ENCODE assay signal across 8 cellular contexts in the genomic region with DNA sequence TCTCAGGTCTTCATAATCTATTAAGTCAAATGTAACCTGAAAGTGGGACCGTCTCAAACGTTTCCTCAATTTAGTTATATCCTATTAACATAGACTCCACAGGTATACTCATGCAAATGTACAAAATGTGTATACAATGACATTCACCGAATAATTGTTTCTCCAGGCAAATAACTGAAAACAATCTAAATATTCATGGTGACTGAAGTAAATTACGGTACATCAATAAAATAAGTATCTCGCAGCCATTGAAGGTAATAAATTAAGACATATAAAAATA. TPM values are rescaled to one million over a fixed set of nuclear protein-coding genes. Genes with fewer than 3 reads are reported as not detected.
DNase-seq lines count a peak whose midpoint lies in the region; ATAC-seq and FAIRE-seq lines count a peak whose summit lies in the region.

No MANE protein-coding gene starts in this region.

- H3K9me3 ChIP-seq in HUES64 (ENCODE audit: insufficient read depth, low read depth, low read length) (no peaks in the 10 kb centered on the region), muscle layer of duodenum (ENCODE audit: control insufficient read depth in 1 of 2, low read length in 2 of 2) (no peaks in the 10 kb centered on the region)

- no peaks in the 10 kb centered on the region for H3K27me3 Mint-ChIP-seq in central memory CD8-positive, alpha-beta T cell

- WGBS in HUES64: 0% methylated on average over 2 of the region's 5 CpGs

- H3K27ac ChIP-seq in ACC112 (ENCODE audit: low read depth, low read length) (peak overlapping the region; percentile 69), HUES64 (ENCODE audit: low read depth, low read length) (peak overlapping the region; percentile 94), muscle layer of duodenum (ENCODE audit: low read length) (peak overlapping the region; percentile 79)

- peak overlapping the region; percentile 99 for H3K9ac ChIP-seq in HUES64 (ENCODE audit: low read depth, low read length)

- no peaks in the 10 kb centered on the region for H3K27me3 ChIP-seq in ACC112 (ENCODE audit: insufficient read depth, low read length)
- no peaks in the 10 kb centered on the region for H3K27me3 ChIP-seq in HUES64 (ENCODE audit: insufficient read depth, low read length)
- no peaks in the 10 kb centered on the region for H3K27me3 ChIP-seq in muscle layer of duodenum (ENCODE audit: low read depth, low read length)

- peaks cover 31% of the 10 kb centered on the region for H3K36me3 Mint-ChIP-seq in central memory CD8-positive, alpha-beta T cell (ENCODE audit: insufficient read depth)

- no peak for FAIRE-seq in frontal cortex (lab: Jason Lieb, UNC)

- peaks cover 40% of the 10 kb centered on the region for H3K4me1 Mint-ChIP-seq in central memory CD8-positive, alpha-beta T cell

- DNase-seq in central memory CD8-positive, alpha-beta T cell (ENCODE audit: low spot score in 2 of 2): no peak
- no peak for DNase-seq in frontal cortex (ENCODE audit: low spot score in 2 of 2)
- no peak for DNase-seq in stimulated activated CD8-positive, alpha-beta memory T cell treated with anti-CD3 and anti-CD28 coated beads, Interleukin-4, amount 100 ng/mL, for 48 hours

- no peak overlapping the region for H2AFZ ChIP-seq in ACC112 (ENCODE audit: low read length, unreplicated experiment)

- H3K9me3 Mint-ChIP-seq in central memory CD8-positive, alpha-beta T cell: no peaks in the 10 kb centered on the region

- H3K4me1 ChIP-seq in ACC112 (ENCODE audit: control insufficient read depth, insufficient read depth, low read length, unreplicated experiment) (peaks cover 35% of the 10 kb centered on the region), HUES64 (ENCODE audit: insufficient read depth, low read length) (peaks cover 7% of the 10 kb centered on the region; the same call in 1 of the 2 replicates), muscle layer of duodenum (ENCODE audit: control insufficient read depth in 1 of 2, insufficient read depth in 2 of 2, low read length in 2 of 2) (peaks cover 5 to 24% of the 10 kb centered on the region in 2 donors)

- H3K27ac Mint-ChIP-seq in central memory CD8-positive, alpha-beta T cell (ENCODE audit: low read depth): peak overlapping the region; percentile 97

- peak overlapping the region; percentile 97 for H3K4me3 Mint-ChIP-seq in central memory CD8-positive, alpha-beta T cell

- no peak for ATAC-seq in central memory CD8-positive, alpha-beta T cell (replicated peaks; ENCODE audit: extremely low read depth, poor library complexity, severe bottlenecking)
- no peak for ATAC-seq in HG03521 (IDR thresholded peaks at IDR 0.05; ENCODE audit: unreplicated experiment)
- no peak for ATAC-seq in HG03342 (IDR thresholded peaks at IDR 0.05; ENCODE audit: unreplicated experiment)

- H3K36me3 ChIP-seq in ACC112 (ENCODE audit: insufficient read depth, low read length): peaks cover 23% of the 10 kb centered on the region
- H3K36me3 ChIP-seq in HUES64 (ENCODE audit: insufficient read depth, low read length): peaks cover 52% of the 10 kb centered on the region
- peaks cover 11 to 19% of the 10 kb centered on the region in 2 donors for H3K36me3 ChIP-seq in muscle layer of duodenum (ENCODE audit: control insufficient read depth in 1 of 2, insufficient read depth in 2 of 2, low read length in 2 of 2)

- H3K79me2 ChIP-seq in ACC112 (ENCODE audit: control insufficient read depth, insufficient read depth, low read length, unreplicated experiment): peaks cover 61% of the 10 kb centered on the region

- peak overlapping the region; percentile 90 for H3K4me3 ChIP-seq in ACC112 (ENCODE audit: low read depth, low read length)
- H3K4me3 ChIP-seq in HUES64 (ENCODE audit: low read length): peak overlapping the region; percentile 99
- H3K4me3 ChIP-seq in muscle layer of duodenum (ENCODE audit: low read depth in 1 of 2, low read length in 2 of 2): peak overlapping the region; percentile 83 to 94

RNA-seq across cellular contexts. Expression of a gene that starts 0.5 kb away (rescaled TPM):
- polyA plus RNA-seq in HUES64 (2013, experiment 1 of 2): 149 TPM
- polyA plus RNA-seq in HUES64 (2013, experiment 2 of 2): 150 TPM
- total RNA-seq in frontal cortex: 163 TPM

RNA-seq across cellular contexts. Expression of a gene that starts 32.1 kb away (rescaled TPM):
- polyA plus RNA-seq in HUES64 (2013, experiment 1 of 2): 21.4 TPM
- 20.7 TPM for polyA plus RNA-seq in HUES64 (2013, experiment 2 of 2)
- 12.6 TPM for total RNA-seq in frontal cortex

RNA-seq across cellular contexts. Expression of a gene that starts 32.7 kb away (rescaled TPM):
- 8.4 TPM for polyA plus RNA-seq in HUES64 (2013, experiment 1 of 2)
- 11.2 TPM for polyA plus RNA-seq in HUES64 (2013, experiment 2 of 2)
- total RNA-seq in frontal cortex: 5.7 TPM
